ENCODE assay signal across 13 cellular contexts in the genomic region with DNA sequence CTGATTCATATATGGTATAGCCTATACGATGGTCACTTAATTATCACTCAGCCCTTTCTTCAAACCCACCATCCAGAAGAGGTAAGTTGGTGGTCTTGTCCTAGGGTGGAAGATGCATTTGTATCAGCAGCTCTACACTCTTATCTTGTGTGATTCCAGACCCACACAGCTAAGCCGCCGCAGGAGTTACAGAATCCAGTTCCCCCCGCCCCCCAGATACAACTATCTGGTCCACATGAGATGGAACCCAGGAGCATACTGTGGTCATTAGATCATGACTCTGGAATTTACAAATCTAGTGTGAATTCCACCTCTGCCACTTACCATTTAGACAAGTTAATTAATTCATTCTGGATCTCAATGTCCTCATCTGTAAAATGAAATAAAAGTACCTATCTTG.
"Had no signal": no experiment of that assay in that cellular context is flagged by ENCODE, and none has a peak within 500 bp of the region (broad histone marks: within the 10 kb centered on the region; RNA-seq: fewer than 3 reads in every experiment).

No MANE protein-coding gene starts in this region.

- H3K27me3 ChIP-seq: neutrophil, uterus had no signal

- H3K4me3 ChIP-seq: heart left ventricle, skin epidermis, uterus had no signal

- H3K36me3 ChIP-seq: heart left ventricle, neutrophil, uterus had no signal

- H3K27ac ChIP-seq: heart left ventricle, neutrophil, skin epidermis, uterus had no signal

- DNase-seq: effector memory CD4-positive, alpha-beta T cell; heart left ventricle; hypothalamus; mammary epithelial cell; naive B cell; stimulated activated CD4-positive, alpha-beta T cell treated with anti-CD3 and anti-CD28 coated beads, Interleukin-12 subunit alpha, Interleukin-12 subunit beta, amount 100 ng/mL, for 4 hours; stimulated activated naive CD4-positive, alpha-beta T cell treated with Interleukin-2 at 50 U/mL for 16 hours; uterus had no signal

- FAIRE-seq: endometrium, frontal cortex, islet of Langerhans had no signal

- H3K4me1 ChIP-seq: uterus had no signal

- H3K9me3 ChIP-seq: heart left ventricle, neutrophil, uterus had no signal
